Comparison of ENCODE assay signal across 15 cellular contexts in the genomic region with DNA sequence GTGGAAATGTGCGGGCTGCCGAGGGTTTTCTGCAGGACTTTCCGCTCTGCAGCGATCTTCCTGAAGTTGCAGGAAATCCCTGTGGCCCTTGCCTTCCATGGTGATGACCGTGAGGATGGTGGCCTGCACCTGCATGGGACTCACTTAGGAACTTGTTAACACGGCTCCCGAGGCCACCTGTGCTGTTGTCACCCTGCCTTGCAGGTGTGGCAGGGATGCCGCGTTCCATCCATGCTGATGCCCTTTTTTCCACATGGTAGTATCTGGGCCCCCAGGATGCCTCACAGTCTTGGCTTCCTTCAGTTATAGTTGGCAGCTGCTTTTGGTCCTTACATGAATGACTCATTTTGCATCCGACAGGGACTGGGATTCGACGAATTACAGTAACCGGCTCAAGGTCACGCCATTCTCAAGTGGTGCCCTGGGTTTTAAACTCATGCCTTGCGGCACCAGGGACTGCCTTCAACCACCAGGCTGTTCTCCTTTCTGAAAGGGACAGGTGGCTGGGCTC. TPM values are rescaled to one million over a fixed set of nuclear protein-coding genes. Genes with fewer than 3 reads are reported as not detected.
A peak's percentile ranks its signal among the peaks of the same experiment; 100 is the strongest.
DNase-seq lines count a peak whose midpoint lies in the region; ATAC-seq and TF ChIP-seq lines count a peak whose summit lies in the region.
"Had no signal": no experiment of that assay in that cellular context is flagged by ENCODE, and none has a peak within 500 bp of the region (broad histone marks: within the 10 kb centered on the region; RNA-seq: fewer than 3 reads in every experiment).

No MANE protein-coding gene starts in this region.

- peaks cover 11% of the 10 kb centered on the region for H3K36me3 Mint-ChIP-seq in WTC11

- H3K36me3 ChIP-seq in muscle layer of colon (ENCODE audit: insufficient read depth, low read length), result peaks cover 5% of the 10 kb centered on the region
- H3K36me3 ChIP-seq: ovary, vagina had no signal

- POLR2A ChIA-PET in WTC11 (lab: Charles Lee), result no interaction called here

- peak overlapping the region; percentile 10 for H3K27ac ChIP-seq in muscle layer of colon (ENCODE audit: low read depth, low read length)
- H3K27ac ChIP-seq: ovary, vagina, VCaP had no signal

- H3K27me3 ChIP-seq in muscle layer of colon (ENCODE audit: control insufficient read depth in 1 of 2, insufficient read depth in 2 of 2, low read length in 2 of 2), result no peaks in the 10 kb centered on the region
- H3K27me3 ChIP-seq: ovary, vagina had no signal

- H3K4me1 Mint-ChIP-seq in WTC11, result peaks cover 18% of the 10 kb centered on the region

- no peak overlapping the region for H3K9ac ChIP-seq in muscle layer of colon (ENCODE audit: low read length)

- DNase-seq in AG20443 (ENCODE audit: low spot score) (peak; percentile 16), NCI-H2107 treated with DMSO at 0.1 percent for 48 hours (lab: John Stamatoyannopoulos, UW; ENCODE audit: unreplicated experiment) (peak; percentile 46), dedifferentiated amniotic fluid mesenchymal stem cell (ENCODE audit: extremely low spot score) (peak; percentile 71), GM19240 (ENCODE audit: insufficient read length, low spot score) (no peak), NCI-H774 (lab: John Stamatoyannopoulos, UW) (no peak), WTC11 (ENCODE audit: low spot score) (no peak)
- DNase-seq: effector memory CD4-positive, alpha-beta T cell; islet precursor cell; NCI-H1694 had no signal

- no peak for ATAC-seq in HG03095 (IDR thresholded peaks at IDR 0.05; ENCODE audit: unreplicated experiment)
- ATAC-seq in WTC11, result no peak

- H3K9me3 ChIP-seq in muscle layer of colon (ENCODE audit: low read length), result no peaks in the 10 kb centered on the region
- H3K9me3 ChIP-seq: ovary, vagina had no signal

- no peak for TF ChIP-seq CTCF in WTC11 (IDR thresholded peaks at IDR 0.05)

- no peak overlapping the region for H3K4me3 ChIP-seq in muscle layer of colon (ENCODE audit: low read depth in 1 of 2, low read length in 2 of 2)
- H3K4me3 ChIP-seq: ovary, vagina had no signal

- peaks cover 18% of the 10 kb centered on the region for H3K4me1 ChIP-seq in muscle layer of colon (ENCODE audit: insufficient read depth, low read length)

- H3K27me3 Mint-ChIP-seq in WTC11 (ENCODE audit: low read depth), result no peaks in the 10 kb centered on the region

- CTCF ChIA-PET in WTC11 (lab: Charles Lee), result no interaction called here

- no peak overlapping the region; the same call in 1 of the 2 replicates for H3K27ac Mint-ChIP-seq in WTC11
- H3K27ac Mint-ChIP-seq: activated T-helper 2 cell treated with anti-CD3 and anti-CD28 coated beads, Interferon-gamma antibody, Interleukin-2, Interleukin-4, amounts not matched to agents 10 μg/mL and 5 μg/mL and 100 μg/mL, durations not matched to agents 14 hours and 24 hours and 36 hours had no signal

- no peak overlapping the region for H3K4me3 Mint-ChIP-seq in WTC11

- 0 out of 2 replicates have a peak, but pooled peaks cover 1% of the 10 kb centered on the region for H3K9me3 Mint-ChIP-seq in WTC11
- H3K9me3 Mint-ChIP-seq: activated T-helper 2 cell treated with anti-CD3 and anti-CD28 coated beads, Interferon-gamma antibody, Interleukin-2, Interleukin-4, amounts not matched to agents 10 μg/mL and 5 μg/mL and 100 μg/mL, durations not matched to agents 14 hours and 24 hours and 36 hours had no signal

TF ChIP-seq in WTC11, 78 proteins besides CTCF, POLR2A, EP300 and RAD21 (continues in another document):
- TF ChIP-seq ZNF263 (CRISPR knock-in tag; IDR thresholded peaks at IDR 0.05; ENCODE audit: low read depth) (no peak), MXD4 (CRISPR knock-in tag; IDR thresholded peaks at IDR 0.05; ENCODE audit: borderline replicate concordance) (no peak), TP53 (CRISPR knock-in tag; IDR thresholded peaks at IDR 0.05) (no peak), CREB1 (CRISPR knock-in tag; IDR thresholded peaks at IDR 0.05) (no peak), NFE2L1 (CRISPR knock-in tag; IDR thresholded peaks at IDR 0.05) (no peak), JUN (CRISPR knock-in tag; IDR thresholded peaks at IDR 0.05) (no peak)
- TF ChIP-seq, protein P1, sequence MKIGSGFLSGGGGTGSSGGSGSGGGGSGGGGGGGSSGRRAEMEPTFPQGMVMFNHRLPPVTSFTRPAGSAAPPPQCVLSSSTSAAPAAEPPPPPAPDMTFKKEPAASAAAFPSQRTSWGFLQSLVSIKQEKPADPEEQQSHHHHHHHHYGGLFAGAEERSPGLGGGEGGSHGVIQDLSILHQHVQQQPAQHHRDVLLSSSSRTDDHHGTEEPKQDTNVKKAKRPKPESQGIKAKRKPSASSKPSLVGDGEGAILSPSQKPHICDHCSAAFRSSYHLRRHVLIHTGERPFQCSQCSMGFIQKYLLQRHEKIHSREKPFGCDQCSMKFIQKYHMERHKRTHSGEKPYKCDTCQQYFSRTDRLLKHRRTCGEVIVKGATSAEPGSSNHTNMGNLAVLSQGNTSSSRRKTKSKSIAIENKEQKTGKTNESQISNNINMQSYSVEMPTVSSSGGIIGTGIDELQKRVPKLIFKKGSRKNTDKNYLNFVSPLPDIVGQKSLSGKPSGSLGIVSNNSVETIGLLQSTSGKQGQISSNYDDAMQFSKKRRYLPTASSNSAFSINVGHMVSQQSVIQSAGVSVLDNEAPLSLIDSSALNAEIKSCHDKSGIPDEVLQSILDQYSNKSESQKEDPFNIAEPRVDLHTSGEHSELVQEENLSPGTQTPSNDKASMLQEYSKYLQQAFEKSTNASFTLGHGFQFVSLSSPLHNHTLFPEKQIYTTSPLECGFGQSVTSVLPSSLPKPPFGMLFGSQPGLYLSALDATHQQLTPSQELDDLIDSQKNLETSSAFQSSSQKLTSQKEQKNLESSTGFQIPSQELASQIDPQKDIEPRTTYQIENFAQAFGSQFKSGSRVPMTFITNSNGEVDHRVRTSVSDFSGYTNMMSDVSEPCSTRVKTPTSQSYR (CRISPR knock-in tag; IDR thresholded peaks at IDR 0.05), result no peak
- TF ChIP-seq, protein P2, sequence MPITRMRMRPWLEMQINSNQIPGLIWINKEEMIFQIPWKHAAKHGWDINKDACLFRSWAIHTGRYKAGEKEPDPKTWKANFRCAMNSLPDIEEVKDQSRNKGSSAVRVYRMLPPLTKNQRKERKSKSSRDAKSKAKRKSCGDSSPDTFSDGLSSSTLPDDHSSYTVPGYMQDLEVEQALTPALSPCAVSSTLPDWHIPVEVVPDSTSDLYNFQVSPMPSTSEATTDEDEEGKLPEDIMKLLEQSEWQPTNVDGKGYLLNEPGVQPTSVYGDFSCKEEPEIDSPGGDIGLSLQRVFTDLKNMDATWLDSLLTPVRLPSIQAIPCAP (CRISPR knock-in tag; IDR thresholded peaks at IDR 0.05), result no peak
- TF ChIP-seq, protein P3, sequence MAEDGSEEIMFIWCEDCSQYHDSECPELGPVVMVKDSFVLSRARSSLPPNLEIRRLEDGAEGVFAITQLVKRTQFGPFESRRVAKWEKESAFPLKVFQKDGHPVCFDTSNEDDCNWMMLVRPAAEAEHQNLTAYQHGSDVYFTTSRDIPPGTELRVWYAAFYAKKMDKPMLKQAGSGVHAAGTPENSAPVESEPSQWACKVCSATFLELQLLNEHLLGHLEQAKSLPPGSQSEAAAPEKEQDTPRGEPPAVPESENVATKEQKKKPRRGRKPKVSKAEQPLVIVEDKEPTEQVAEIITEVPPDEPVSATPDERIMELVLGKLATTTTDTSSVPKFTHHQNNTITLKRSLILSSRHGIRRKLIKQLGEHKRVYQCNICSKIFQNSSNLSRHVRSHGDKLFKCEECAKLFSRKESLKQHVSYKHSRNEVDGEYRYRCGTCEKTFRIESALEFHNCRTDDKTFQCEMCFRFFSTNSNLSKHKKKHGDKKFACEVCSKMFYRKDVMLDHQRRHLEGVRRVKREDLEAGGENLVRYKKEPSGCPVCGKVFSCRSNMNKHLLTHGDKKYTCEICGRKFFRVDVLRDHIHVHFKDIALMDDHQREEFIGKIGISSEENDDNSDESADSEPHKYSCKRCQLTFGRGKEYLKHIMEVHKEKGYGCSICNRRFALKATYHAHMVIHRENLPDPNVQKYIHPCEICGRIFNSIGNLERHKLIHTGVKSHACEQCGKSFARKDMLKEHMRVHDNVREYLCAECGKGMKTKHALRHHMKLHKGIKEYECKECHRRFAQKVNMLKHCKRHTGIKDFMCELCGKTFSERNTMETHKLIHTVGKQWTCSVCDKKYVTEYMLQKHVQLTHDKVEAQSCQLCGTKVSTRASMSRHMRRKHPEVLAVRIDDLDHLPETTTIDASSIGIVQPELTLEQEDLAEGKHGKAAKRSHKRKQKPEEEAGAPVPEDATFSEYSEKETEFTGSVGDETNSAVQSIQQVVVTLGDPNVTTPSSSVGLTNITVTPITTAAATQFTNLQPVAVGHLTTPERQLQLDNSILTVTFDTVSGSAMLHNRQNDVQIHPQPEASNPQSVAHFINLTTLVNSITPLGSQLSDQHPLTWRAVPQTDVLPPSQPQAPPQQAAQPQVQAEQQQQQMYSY (CRISPR knock-in tag; IDR thresholded peaks at IDR 0.05), result no peak
- TF ChIP-seq, protein P4, sequence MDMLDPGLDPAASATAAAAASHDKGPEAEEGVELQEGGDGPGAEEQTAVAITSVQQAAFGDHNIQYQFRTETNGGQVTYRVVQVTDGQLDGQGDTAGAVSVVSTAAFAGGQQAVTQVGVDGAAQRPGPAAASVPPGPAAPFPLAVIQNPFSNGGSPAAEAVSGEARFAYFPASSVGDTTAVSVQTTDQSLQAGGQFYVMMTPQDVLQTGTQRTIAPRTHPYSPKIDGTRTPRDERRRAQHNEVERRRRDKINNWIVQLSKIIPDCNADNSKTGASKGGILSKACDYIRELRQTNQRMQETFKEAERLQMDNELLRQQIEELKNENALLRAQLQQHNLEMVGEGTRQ (CRISPR knock-in tag; IDR thresholded peaks at IDR 0.05), result no peak
- TF ChIP-seq, protein P5, sequence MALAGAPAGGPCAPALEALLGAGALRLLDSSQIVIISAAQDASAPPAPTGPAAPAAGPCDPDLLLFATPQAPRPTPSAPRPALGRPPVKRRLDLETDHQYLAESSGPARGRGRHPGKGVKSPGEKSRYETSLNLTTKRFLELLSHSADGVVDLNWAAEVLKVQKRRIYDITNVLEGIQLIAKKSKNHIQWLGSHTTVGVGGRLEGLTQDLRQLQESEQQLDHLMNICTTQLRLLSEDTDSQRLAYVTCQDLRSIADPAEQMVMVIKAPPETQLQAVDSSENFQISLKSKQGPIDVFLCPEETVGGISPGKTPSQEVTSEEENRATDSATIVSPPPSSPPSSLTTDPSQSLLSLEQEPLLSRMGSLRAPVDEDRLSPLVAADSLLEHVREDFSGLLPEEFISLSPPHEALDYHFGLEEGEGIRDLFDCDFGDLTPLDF (CRISPR knock-in tag; IDR thresholded peaks at IDR 0.05), result no peak

RNA-seq across cellular contexts. Expression of a gene that starts 37.2 kb away (rescaled TPM):
- 11.8 to 15.3 TPM (median 12.4 TPM) in 3 replicates for total RNA-seq in WTC11 (2021)

Comparison
In these comparisons a context has a peak if more than half of its experiments do, and no peak if none do; other contexts are left out.
1. DNase-seq: peak in AG20443 (single experiment), NCI-H2107 treated with DMSO at 0.1 percent for 48 hours (single experiment) and dedifferentiated amniotic fluid mesenchymal stem cell (single experiment); none in GM19240 (single experiment), NCI-H774 (single experiment) and WTC11 (single experiment).